In the genomic region with DNA sequence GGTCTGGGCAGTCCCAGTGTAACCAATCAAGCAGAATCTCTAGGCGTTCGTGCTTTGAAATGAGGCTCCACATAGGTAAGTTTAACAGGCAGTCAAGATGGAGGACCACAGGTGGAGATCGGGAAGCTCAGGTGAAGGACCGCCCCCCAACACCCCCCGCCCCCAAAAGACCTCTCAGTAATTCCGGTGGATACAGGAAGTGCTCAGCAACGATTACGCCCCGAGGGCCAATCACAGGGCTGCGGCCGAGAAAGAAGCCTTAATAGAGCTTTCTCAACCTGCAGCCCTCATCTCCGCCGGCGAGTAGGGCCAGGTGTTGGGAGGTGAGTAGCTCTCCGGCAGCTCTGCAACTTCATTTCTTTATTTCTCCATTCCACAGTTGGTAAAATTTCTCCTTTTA, we compare ENCODE assay signal across 10 cellular contexts. TPM values are rescaled to one million over a fixed set of nuclear protein-coding genes. Genes with fewer than 3 reads are reported as not detected.
A peak's percentile ranks its signal among the peaks of the same experiment; 100 is the strongest.
DNase-seq lines count a peak whose midpoint lies in the region; ATAC-seq and TF ChIP-seq lines count a peak whose summit lies in the region.
"Not testable (repeated sequence)": the region's sequence is repeated elsewhere in the genome, so short reads cannot be mapped to it uniquely, and the experiment has no call there.
"Had no signal": no experiment of that assay in that cellular context is flagged by ENCODE, and none has a peak within 500 bp of the region (broad histone marks: within the 10 kb centered on the region; RNA-seq: fewer than 3 reads in every experiment).

No MANE protein-coding gene starts in this region.

- intact Hi-C loops in CD4-positive, alpha-beta T cell (cut with DNase I, micrococcal nuclease); activated naive CD4-positive, alpha-beta T cell treated with anti-CD3 and anti-CD28 coated beads for 36 hours (cut with micrococcal nuclease); colonic mucosa (cut with DNase I): not testable (repeated sequence)

- not testable (repeated sequence) for H3K4me3 ChIP-seq in RWPE2 (ENCODE audit: severe bottlenecking); colonic mucosa

- POLR2A ChIA-PET in CD4-positive, alpha-beta T cell (lab: Charles Lee) = not testable (repeated sequence)

- not testable (repeated sequence) for H3K27me3 ChIP-seq in CD4-positive, alpha-beta T cell (ENCODE audit: control insufficient read depth, insufficient read depth, low read length); RWPE2 (ENCODE audit: insufficient read depth, poor library complexity, severe bottlenecking); colonic mucosa

- H3K4me1 Mint-ChIP-seq in CD4-positive, alpha-beta T cell (ENCODE audit: low read depth); activated naive CD4-positive, alpha-beta T cell treated with anti-CD3 and anti-CD28 coated beads for 36 hours (ENCODE audit: low read depth); memory B cell; stimulated activated naive B cell treated with anti-CD40 and anti-IgM and Interleukin-4, amounts not matched to agents 10 μg/mL and 1 μg/mL and 100 μg/mL, for 72 hours: not testable (repeated sequence)

- not testable (repeated sequence) for H3K36me3 ChIP-seq in RWPE2 (ENCODE audit: low read depth); colonic mucosa

- H3K9me3 Mint-ChIP-seq in CD4-positive, alpha-beta T cell; activated naive CD4-positive, alpha-beta T cell treated with anti-CD3 and anti-CD28 coated beads for 36 hours; memory B cell; stimulated activated naive B cell treated with anti-CD40 and anti-IgM and Interleukin-4, amounts not matched to agents 10 μg/mL and 1 μg/mL and 100 μg/mL, for 72 hours: not testable (repeated sequence)

- not testable (repeated sequence) for H3K4me1 ChIP-seq in RWPE2 (ENCODE audit: insufficient read depth, poor library complexity, severe bottlenecking); colonic mucosa

- H3K9me3 ChIP-seq in CD4-positive, alpha-beta T cell (ENCODE audit: control insufficient read depth, low read length); RWPE2 (ENCODE audit: severe bottlenecking); colonic mucosa: not testable (repeated sequence)

- CTCF ChIA-PET in CD4-positive, alpha-beta T cell (lab: Charles Lee); activated naive CD4-positive, alpha-beta T cell treated with anti-CD3 and anti-CD28 coated beads for 36 hours (lab: Charles Lee): not testable (repeated sequence)

- H3K27ac ChIP-seq in CD4-positive, alpha-beta T cell (ENCODE audit: low read depth, low read length); RWPE2 (ENCODE audit: poor library complexity, severe bottlenecking); colonic mucosa: not testable (repeated sequence)

- DNase-seq in CD4-positive, alpha-beta T cell; RWPE2 (ENCODE audit: low spot score); memory B cell (ENCODE audit: low spot score in 2 of 2); stimulated activated naive B cell treated with anti-CD40 and anti-IgM and Interleukin-4, amounts not matched to agents 10 μg/mL and 1 μg/mL and 100 μg/mL, for 72 hours: not testable (repeated sequence)
- DNase-seq in NCI-H1930 (lab: John Stamatoyannopoulos, UW) = peak; percentile 30 to 45
- DNase-seq in NCI-H748 (lab: John Stamatoyannopoulos, UW; ENCODE audit: unreplicated experiment) = peak; percentile 88
- DNase-seq in activated naive CD4-positive, alpha-beta T cell treated with anti-CD3 and anti-CD28 coated beads for 36 hours = peak; percentile 9
- peak; percentile 19 for DNase-seq in colonic mucosa

- H3K27ac Mint-ChIP-seq in CD4-positive, alpha-beta T cell; activated naive CD4-positive, alpha-beta T cell treated with anti-CD3 and anti-CD28 coated beads for 36 hours; memory B cell; stimulated activated naive B cell treated with anti-CD40 and anti-IgM and Interleukin-4, amounts not matched to agents 10 μg/mL and 1 μg/mL and 100 μg/mL, for 72 hours: not testable (repeated sequence)

- H3K4me3 Mint-ChIP-seq in CD4-positive, alpha-beta T cell; activated naive CD4-positive, alpha-beta T cell treated with anti-CD3 and anti-CD28 coated beads for 36 hours; memory B cell; stimulated activated naive B cell treated with anti-CD40 and anti-IgM and Interleukin-4, amounts not matched to agents 10 μg/mL and 1 μg/mL and 100 μg/mL, for 72 hours: not testable (repeated sequence)

- H3K36me3 Mint-ChIP-seq in CD4-positive, alpha-beta T cell (ENCODE audit: low read depth); activated naive CD4-positive, alpha-beta T cell treated with anti-CD3 and anti-CD28 coated beads for 36 hours (ENCODE audit: low read depth); memory B cell; stimulated activated naive B cell treated with anti-CD40 and anti-IgM and Interleukin-4, amounts not matched to agents 10 μg/mL and 1 μg/mL and 100 μg/mL, for 72 hours: not testable (repeated sequence)

- peak; percentile 54 for ATAC-seq in CD4-positive, alpha-beta T cell (ENCODE audit: poor library complexity)
- ATAC-seq in RWPE2 (ENCODE audit: low read depth) (peak; percentile 48; the same call in 2 of the 3 replicates), memory B cell (ENCODE audit: low read depth) (peak; percentile 60)
- peak; percentile 38 to 71 for ATAC-seq in stimulated activated naive B cell treated with anti-CD40 and anti-IgM and Interleukin-4, amounts not matched to agents 10 μg/mL and 1 μg/mL and 100 μg/mL, for 72 hours (replicated peaks)

- not testable (repeated sequence) for H3K27me3 Mint-ChIP-seq in CD4-positive, alpha-beta T cell; activated naive CD4-positive, alpha-beta T cell treated with anti-CD3 and anti-CD28 coated beads for 36 hours (ENCODE audit: low read depth); memory B cell; stimulated activated naive B cell treated with anti-CD40 and anti-IgM and Interleukin-4, amounts not matched to agents 10 μg/mL and 1 μg/mL and 100 μg/mL, for 72 hours

- TF ChIP-seq CTCF in CD4-positive, alpha-beta T cell (IDR thresholded peaks at IDR 0.05); RWPE2 (IDR thresholded peaks at IDR 0.05; ENCODE audit: poor library complexity, severe bottlenecking); colonic mucosa (IDR thresholded peaks at IDR 0.05): not testable (repeated sequence)

- H3K9ac ChIP-seq in colonic mucosa (ENCODE audit: low read depth in 2 of 2, low read length in 2 of 2) = not testable (repeated sequence)

RNA-seq across cellular contexts. Expression of a gene that starts 1.1 kb away (rescaled TPM):
- 1 to 10 TPM; 6.5 to 8.1 TPM for total RNA-seq in CD4-positive, alpha-beta T cell
- total RNA-seq in activated naive CD4-positive, alpha-beta T cell treated with anti-CD3 and anti-CD28 coated beads for 36 hours = 1 to 10 TPM; 5.5 TPM
- total RNA-seq in colonic mucosa = 10 to 100 TPM; 19.1 to 48.7 TPM
- total RNA-seq: A172 had no signal

RNA-seq across cellular contexts. Expression of a gene that starts 17.7 kb away (rescaled TPM):
- total RNA-seq in CD4-positive, alpha-beta T cell = not detected
- not detected for total RNA-seq in activated naive CD4-positive, alpha-beta T cell treated with anti-CD3 and anti-CD28 coated beads for 36 hours
- not detected for total RNA-seq in colonic mucosa
- total RNA-seq: A172; CD8-positive, alpha-beta T cell had no signal

RNA-seq across cellular contexts. Expression of a gene that starts 59.1 kb away (rescaled TPM):
- total RNA-seq in CD4-positive, alpha-beta T cell = not detected
- total RNA-seq in activated naive CD4-positive, alpha-beta T cell treated with anti-CD3 and anti-CD28 coated beads for 36 hours = not detected
- not detected for total RNA-seq in colonic mucosa
- total RNA-seq: A172 had no signal
